In the genomic region with DNA sequence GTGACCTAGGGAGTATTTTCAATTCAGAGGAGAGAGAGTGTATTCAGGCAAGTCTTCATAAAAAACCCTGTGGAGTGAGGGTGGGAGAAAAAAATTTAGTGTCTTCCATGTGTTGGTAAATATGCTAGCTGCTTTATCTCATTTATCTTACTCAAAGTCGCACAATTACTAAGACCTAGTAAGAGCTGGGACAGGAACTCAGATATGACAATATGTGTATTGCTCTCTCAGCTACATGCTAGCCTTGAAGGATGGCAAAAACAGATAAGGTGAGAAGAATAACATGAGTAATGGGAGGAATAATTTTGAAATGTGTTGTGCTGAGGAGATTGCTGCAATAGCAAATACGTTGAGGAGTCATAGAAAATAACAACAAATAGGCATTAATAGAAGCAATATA, we compare ENCODE assay signal across 10 cellular contexts.
"Had no signal": no experiment of that assay in that cellular context is flagged by ENCODE, and none has a peak within 500 bp of the region (broad histone marks: within the 10 kb centered on the region; RNA-seq: fewer than 3 reads in every experiment).

No MANE protein-coding gene starts in this region.

- H3K4me2 ChIP-seq: GM23338 had no signal

- H3K9ac ChIP-seq: GM23248 had no signal

- H3K27ac Mint-ChIP-seq: GM23338, H9, HFFc6 had no signal

- H2AFZ ChIP-seq: GM23248, GM23338 had no signal

- FAIRE-seq: H54 had no signal

- H3K4me3 ChIP-seq: GM23248, GM23338, HAP-1 had no signal

- ATAC-seq: GM23338, HCT116 had no signal

- DNase-seq: GM23248, GOT3, H7, H9, HCEC 1CT, HFFc6 had no signal

- H3K9me3 ChIP-seq: HAP-1 had no signal

- H3K27ac ChIP-seq: GM23248 had no signal

- H3K4me3 Mint-ChIP-seq: GM23338, H9, HFFc6 had no signal

- H3K4me1 ChIP-seq: HAP-1 had no signal

- H3K36me3 ChIP-seq: HAP-1 had no signal
